In genomic region chr5:72634444-72634843, GRCh38 we compare ENCODE assay signal across 22 cellular contexts.
DNase-seq lines count a peak whose midpoint lies in the region; ATAC-seq and TF ChIP-seq lines count a peak whose summit lies in the region.
"Had no signal": no experiment of that assay in that cellular context is flagged by ENCODE, and none has a peak within 500 bp of the region (broad histone marks: within the 10 kb centered on the region; RNA-seq: fewer than 3 reads in every experiment).

No MANE protein-coding gene starts in this region.

- H3K27me3 Mint-ChIP-seq in HFFc6 (ENCODE audit: insufficient read depth): peaks cover 1% of the 10 kb centered on the region; the same call in 1 of the 2 replicates
- H3K27me3 Mint-ChIP-seq: activated naive CD8-positive, alpha-beta T cell treated with anti-CD3 and anti-CD28 coated beads for 36 hours had no signal

- H3K27ac Mint-ChIP-seq in HFFc6: peak overlapping the region; percentile 72; the same call in 1 of the 2 replicates
- H3K27ac Mint-ChIP-seq: activated naive CD8-positive, alpha-beta T cell treated with anti-CD3 and anti-CD28 coated beads for 36 hours; activated T-cell treated with anti-CD3 and anti-CD28 coated beads, Interleukin-2, amount 50 U/mL, for 72 hours had no signal

- H3K4me1 Mint-ChIP-seq in HFFc6 (ENCODE audit: low read depth): peaks cover 34% of the 10 kb centered on the region
- H3K4me1 Mint-ChIP-seq: activated naive CD8-positive, alpha-beta T cell treated with anti-CD3 and anti-CD28 coated beads for 36 hours had no signal

- intact Hi-C loops in upper lobe of right lung (cut with DNase I): no loop called here

- H3K36me3 ChIP-seq in upper lobe of right lung: no peaks in the 10 kb centered on the region
- H3K36me3 ChIP-seq: esophagus squamous epithelium, HAP-1, heart left ventricle, Peyer's patch, right atrium auricular region, thoracic aorta had no signal

- ATAC-seq in upper lobe of right lung (peak; percentile 42), HG03354 (IDR thresholded peaks at IDR 0.05; ENCODE audit: poor library complexity, severe bottlenecking, unreplicated experiment) (no peak)
- ATAC-seq: activated T-cell treated with anti-CD3 and anti-CD28 coated beads, Interleukin-2, amount 50 U/mL, for 72 hours; heart left ventricle had no signal

- no peak overlapping the region for H3K27ac ChIP-seq in upper lobe of right lung
- H3K27ac ChIP-seq: heart left ventricle, HL-60, right atrium auricular region, thoracic aorta had no signal

- no peaks in the 10 kb centered on the region for H3K9me3 Mint-ChIP-seq in HFFc6
- H3K9me3 Mint-ChIP-seq: activated naive CD8-positive, alpha-beta T cell treated with anti-CD3 and anti-CD28 coated beads for 36 hours; activated T-cell treated with anti-CD3 and anti-CD28 coated beads, Interleukin-2, amount 50 U/mL, for 72 hours had no signal

- DNase-seq in HFFc6 (peak; percentile 28), amniotic epithelial cell (ENCODE audit: low read depth) (peak; percentile 24), fibroblast of mammary gland (ENCODE audit: low read depth) (peak; percentile 68), upper lobe of right lung (no peak), T1000 (lab: John Stamatoyannopoulos, UW) (no peak)
- no peak for DNase-seq in activated naive CD4-positive, alpha-beta T cell treated with Interleukin-2 at 50 U/mL for 16 hours
- DNase-seq: activated CD4-positive, alpha-beta T cell treated with anti-CD3 and anti-CD28 coated beads for 1 hour; activated CD8-positive, alpha-beta memory T cell treated with anti-CD3 and anti-CD28 coated beads for 24 hours; activated naive CD8-positive, alpha-beta T cell treated with anti-CD3 and anti-CD28 coated beads for 36 hours; activated T-cell treated with anti-CD3 and anti-CD28 coated beads, Interleukin-2, amount 50 U/mL, for 72 hours; effector CD4-positive, alpha-beta T cell; esophagus squamous epithelium; heart left ventricle; MV-4-11; NCI-H187 treated with DMSO at 0.1 percent for 48 hours; NCI-H226; Peyer's patch had no signal

- TF ChIP-seq CTCF in HFFc6 (IDR thresholded peaks at IDR 0.05) (no peak), fibroblast of mammary gland (conservative IDR thresholded peaks at IDR 0.05; ENCODE audit: control insufficient read depth, insufficient read depth, low read depth, low read length) (no peak), upper lobe of right lung (IDR thresholded peaks at IDR 0.05) (no peak)

- H3K4me1 ChIP-seq in upper lobe of right lung: peaks cover 4% of the 10 kb centered on the region
- H3K4me1 ChIP-seq: esophagus squamous epithelium, HAP-1, heart left ventricle, Peyer's patch, right atrium auricular region had no signal

- H3K9me3 ChIP-seq in upper lobe of right lung: no peaks in the 10 kb centered on the region
- H3K9me3 ChIP-seq: esophagus squamous epithelium, HAP-1, heart left ventricle, Peyer's patch, right atrium auricular region, thoracic aorta had no signal

- H3K4me3 ChIP-seq in fibroblast of mammary gland (ENCODE audit: control insufficient read depth, low read depth, low read length) (no peak overlapping the region), upper lobe of right lung (no peak overlapping the region)
- H3K4me3 ChIP-seq: esophagus squamous epithelium, HAP-1, heart left ventricle, Peyer's patch, right atrium auricular region, thoracic aorta had no signal

- H3K4me3 Mint-ChIP-seq in HFFc6: no peak overlapping the region
- H3K4me3 Mint-ChIP-seq: activated naive CD8-positive, alpha-beta T cell treated with anti-CD3 and anti-CD28 coated beads for 36 hours; activated T-cell treated with anti-CD3 and anti-CD28 coated beads, Interleukin-2, amount 50 U/mL, for 72 hours had no signal

- H3K36me3 Mint-ChIP-seq in HFFc6 (ENCODE audit: low read depth): no peaks in the 10 kb centered on the region
- H3K36me3 Mint-ChIP-seq: activated naive CD8-positive, alpha-beta T cell treated with anti-CD3 and anti-CD28 coated beads for 36 hours had no signal

- no peaks in the 10 kb centered on the region for H3K27me3 ChIP-seq in upper lobe of right lung
- H3K27me3 ChIP-seq: esophagus squamous epithelium, heart left ventricle, Peyer's patch, right atrium auricular region had no signal

Comparison
In these comparisons a context has a peak if more than half of its experiments do, and no peak if none do; other contexts are left out.
1. DNase-seq: peak in HFFc6 (single experiment), amniotic epithelial cell (single experiment) and fibroblast of mammary gland (single experiment); none in upper lobe of right lung (single experiment), activated naive CD4-positive, alpha-beta T cell treated with Interleukin-2 at 50 U/mL for 16 hours (single experiment) and T1000 (single experiment).